In genomic region chr1:25206201-25206600, GRCh38 we compare ENCODE assay signal across 21 cellular contexts. TPM values are rescaled to one million over a fixed set of nuclear protein-coding genes. Genes with fewer than 3 reads are reported as not detected.
DNase-seq lines count a peak whose midpoint lies in the region; ATAC-seq lines count a peak whose summit lies in the region.
"Had no signal": no experiment of that assay in that cellular context is flagged by ENCODE, and none has a peak within 500 bp of the region (broad histone marks: within the 10 kb centered on the region; RNA-seq: fewer than 3 reads in every experiment).

No MANE protein-coding gene starts in this region.

- H3K27me3 Mint-ChIP-seq in activated T-helper 1 cell treated with anti-CD3 and anti-CD28 coated beads, Interleukin-12 subunit alpha, Interleukin-12 subunit beta, Interleukin-2, Interleukin-4 antibody, amounts not matched to agents 30 ng/mL and 10 ng/mL and 1 ng/mL, durations not matched to agents 14 hours and 24 hours and 36 hours (ENCODE audit: insufficient read depth) = peaks cover 31% of the 10 kb centered on the region

- no peaks in the 10 kb centered on the region for H3K36me3 Mint-ChIP-seq in activated T-helper 1 cell treated with anti-CD3 and anti-CD28 coated beads, Interleukin-12 subunit alpha, Interleukin-12 subunit beta, Interleukin-2, Interleukin-4 antibody, amounts not matched to agents 30 ng/mL and 10 ng/mL and 1 ng/mL, durations not matched to agents 14 hours and 24 hours and 36 hours (ENCODE audit: low read depth)
- H3K36me3 Mint-ChIP-seq: CD8-positive, alpha-beta T cell had no signal

- no peak overlapping the region for H3K27ac Mint-ChIP-seq in activated T-helper 1 cell treated with anti-CD3 and anti-CD28 coated beads, Interleukin-12 subunit alpha, Interleukin-12 subunit beta, Interleukin-2, Interleukin-4 antibody, amounts not matched to agents 30 ng/mL and 10 ng/mL and 1 ng/mL, durations not matched to agents 14 hours and 24 hours and 36 hours
- H3K27ac Mint-ChIP-seq: B cell; CD8-positive, alpha-beta T cell had no signal

- H3K27ac ChIP-seq in SK-N-MC = peak overlapping the region; percentile 90
- H3K27ac ChIP-seq: A549, C4-2B, KMS-11, Peyer's patch had no signal

- H3K4me3 Mint-ChIP-seq in activated T-helper 1 cell treated with anti-CD3 and anti-CD28 coated beads, Interleukin-12 subunit alpha, Interleukin-12 subunit beta, Interleukin-2, Interleukin-4 antibody, amounts not matched to agents 30 ng/mL and 10 ng/mL and 1 ng/mL, durations not matched to agents 14 hours and 24 hours and 36 hours = no peak overlapping the region
- H3K4me3 Mint-ChIP-seq: B cell; CD8-positive, alpha-beta T cell had no signal

- H3K9me3 Mint-ChIP-seq in activated T-helper 1 cell treated with anti-CD3 and anti-CD28 coated beads, Interleukin-12 subunit alpha, Interleukin-12 subunit beta, Interleukin-2, Interleukin-4 antibody, amounts not matched to agents 30 ng/mL and 10 ng/mL and 1 ng/mL, durations not matched to agents 14 hours and 24 hours and 36 hours = no peaks in the 10 kb centered on the region
- H3K9me3 Mint-ChIP-seq: CD8-positive, alpha-beta T cell had no signal

- no peaks in the 10 kb centered on the region for H3K4me1 Mint-ChIP-seq in activated T-helper 1 cell treated with anti-CD3 and anti-CD28 coated beads, Interleukin-12 subunit alpha, Interleukin-12 subunit beta, Interleukin-2, Interleukin-4 antibody, amounts not matched to agents 30 ng/mL and 10 ng/mL and 1 ng/mL, durations not matched to agents 14 hours and 24 hours and 36 hours (ENCODE audit: low read depth)
- H3K4me1 Mint-ChIP-seq: B cell had no signal

- intact Hi-C loops in sciatic nerve (cut with DNase I) = loop anchor here (10.0 kb wide), 1 partner anchor 271 kb away; the partner anchor contains the start of gene RUNX3
- intact Hi-C loops in activated T-helper 1 cell treated with anti-CD3 and anti-CD28 coated beads, Interleukin-12 subunit alpha, Interleukin-12 subunit beta, Interleukin-2, Interleukin-4 antibody, amounts not matched to agents 30 ng/mL and 10 ng/mL and 1 ng/mL, durations not matched to agents 14 hours and 24 hours and 36 hours (cut with micrococcal nuclease) = loop anchor here (5.0 kb wide), 2 partner anchors 279 to 519 kb away; no protein-coding TSS in a partner anchor

- DNase-seq in AG08395 (ENCODE audit: low spot score) (peak; percentile 18), DMS79 (lab: John Stamatoyannopoulos, UW) (peak; percentile 10), SK-N-MC (ENCODE audit: low read depth, low spot score) (no peak), sciatic nerve (ENCODE audit: low spot score) (peak; percentile 12), activated T-cell treated with anti-CD3 and anti-CD28 coated beads for 4 hours (no peak)
- no peak for DNase-seq in activated T-helper 1 cell treated with anti-CD3 and anti-CD28 coated beads, Interleukin-12 subunit alpha, Interleukin-12 subunit beta, Interleukin-2, Interleukin-4 antibody, amounts not matched to agents 30 ng/mL and 10 ng/mL and 1 ng/mL, durations not matched to agents 14 hours and 24 hours and 36 hours (ENCODE audit: low spot score)
- DNase-seq: Caco-2; CD8-positive, alpha-beta T cell; HCEC 1CT; MM.1S; NCI-H1694; NCI-H2029 treated with DMSO at 0.1 percent for 48 hours; NCI-H2227 treated with DMSO at 0.1 percent for 48 hours; OCI-M1; Peyer's patch; SHP77 treated with DMSO at 0.1 percent for 48 hours had no signal

- no peaks in the 10 kb centered on the region for H3K9me3 ChIP-seq in SK-N-MC (ENCODE audit: low read depth, low read length)
- H3K9me3 ChIP-seq: A549, Caco-2, Peyer's patch had no signal

- no peak overlapping the region for H3K9ac ChIP-seq in SK-N-MC (ENCODE audit: insufficient read length)
- H3K9ac ChIP-seq: KMS-11 had no signal

- H3K4me3 ChIP-seq in SK-N-MC = no peak overlapping the region
- H3K4me3 ChIP-seq: A549, Peyer's patch had no signal

- ATAC-seq in sciatic nerve (no peak), GM21381 (IDR thresholded peaks at IDR 0.05; ENCODE audit: unreplicated experiment) (no peak)
- ATAC-seq: CD8-positive, alpha-beta T cell had no signal

- no peaks in the 10 kb centered on the region for H3K36me3 ChIP-seq in SK-N-MC (ENCODE audit: insufficient read depth, low read length)
- H3K36me3 ChIP-seq: Peyer's patch had no signal

RNA-seq across cellular contexts. Expression of gene SYF2, which starts 26.1 kb away (rescaled TPM):
- total RNA-seq in sciatic nerve = 42.3 TPM
- 40.7 and 41.4 TPM in 2 replicates for total RNA-seq in activated T-helper 1 cell treated with anti-CD3 and anti-CD28 coated beads, Interleukin-12 subunit alpha, Interleukin-12 subunit beta, Interleukin-2, Interleukin-4 antibody, amounts not matched to agents 30 ng/mL and 10 ng/mL and 1 ng/mL, durations not matched to agents 14 hours and 24 hours and 36 hours

RNA-seq across cellular contexts. Expression of gene RSRP1, which starts 41.1 kb away (rescaled TPM):
- 144 TPM for total RNA-seq in sciatic nerve
- 123 and 129 TPM in 2 replicates for total RNA-seq in activated T-helper 1 cell treated with anti-CD3 and anti-CD28 coated beads, Interleukin-12 subunit alpha, Interleukin-12 subunit beta, Interleukin-2, Interleukin-4 antibody, amounts not matched to agents 30 ng/mL and 10 ng/mL and 1 ng/mL, durations not matched to agents 14 hours and 24 hours and 36 hours

Comparison
In these comparisons a context has a peak if more than half of its experiments do, and no peak if none do; other contexts are left out.
1. DNase-seq: peak in AG08395 (single experiment), DMS79 (single experiment) and sciatic nerve (single experiment); none in SK-N-MC (single experiment), activated T-helper 1 cell treated with anti-CD3 and anti-CD28 coated beads, Interleukin-12 subunit alpha, Interleukin-12 subunit beta, Interleukin-2, Interleukin-4 antibody, amounts not matched to agents 30 ng/mL and 10 ng/mL and 1 ng/mL, durations not matched to agents 14 hours and 24 hours and 36 hours (single experiment) and activated T-cell treated with anti-CD3 and anti-CD28 coated beads for 4 hours (single experiment).